ENCODE assay signal across 2 cellular contexts in genomic region chr1:223036479-223036845, GRCh38.
TF ChIP-seq lines count a peak whose summit lies in the region.

No MANE protein-coding gene starts in this region.

TF ChIP-seq in HepG2, 621 proteins besides CTCF, POLR2A, EP300 and RAD21:
- TF ChIP-seq ZNF292 (CRISPR knock-in tag; IDR thresholded peaks at IDR 0.05; ENCODE audit: borderline replicate concordance, low read depth) (no peak), SNAPC2 (CRISPR knock-in tag; IDR thresholded peaks at IDR 0.05) (no peak), DNMT3B (CRISPR knock-in tag; conservative IDR thresholded peaks at IDR 0.05) (no peak), HNRNPL (IDR thresholded peaks at IDR 0.05; ENCODE audit: low read depth, low read length) (0 out of 2 replicates have a peak, but pooled peaks have one; percentile 10), ZNF737 (CRISPR knock-in tag; IDR thresholded peaks at IDR 0.05; ENCODE audit: borderline replicate concordance) (no peak), ZNF317 (CRISPR knock-in tag; IDR thresholded peaks at IDR 0.05) (no peak), SMYD3 (CRISPR knock-in tag; IDR thresholded peaks at IDR 0.05) (no peak)

TF ChIP-seq in H1, 55 proteins besides CTCF, POLR2A, EP300 and RAD21:
- TF ChIP-seq SIX5 (IDR thresholded peaks at IDR 0.05; ENCODE audit: low read depth, low read length) (no peak), SIRT6 (IDR thresholded peaks at IDR 0.05; ENCODE audit: low read length) (no peak), GABPA (IDR thresholded peaks at IDR 0.05; ENCODE audit: borderline replicate concordance, insufficient read depth, low read length) (no peak), E2F6 (IDR thresholded peaks at IDR 0.05) (no peak), ATF3 (IDR thresholded peaks at IDR 0.05; ENCODE audit: insufficient read depth, low read depth, low read length) (no peak), EGR1 (IDR thresholded peaks at IDR 0.05; ENCODE audit: borderline replicate concordance, low read depth, low read length) (no peak), KDM4A (IDR thresholded peaks at IDR 0.05; ENCODE audit: low read depth, low read length, severe bottlenecking) (no peak), PHF8 (conservative IDR thresholded peaks at IDR 0.05; ENCODE audit: low read depth, low read length) (no peak), JUND (IDR thresholded peaks at IDR 0.05; ENCODE audit: low read length) (no peak), CHD7 (IDR thresholded peaks at IDR 0.05; ENCODE audit: insufficient replicate concordance, low read length) (no peak), MAFK (IDR thresholded peaks at IDR 0.05; ENCODE audit: low read depth, low read length) (no peak), ZNF274 (IDR thresholded peaks at IDR 0.05; ENCODE audit: borderline replicate concordance, extremely low read depth, low read length) (no peak), RNF2 (IDR thresholded peaks at IDR 0.05; ENCODE audit: borderline replicate concordance, low read depth, low read length, missing control alignments, poor library complexity, severe bottlenecking) (no peak), BRCA1 (IDR thresholded peaks at IDR 0.05; ENCODE audit: low read depth, low read length) (no peak), KDM5A (IDR thresholded peaks at IDR 0.05; ENCODE audit: low read length) (no peak), HDAC6 (IDR thresholded peaks at IDR 0.05; ENCODE audit: low read depth, low read length) (no peak)
